In the genomic region with DNA sequence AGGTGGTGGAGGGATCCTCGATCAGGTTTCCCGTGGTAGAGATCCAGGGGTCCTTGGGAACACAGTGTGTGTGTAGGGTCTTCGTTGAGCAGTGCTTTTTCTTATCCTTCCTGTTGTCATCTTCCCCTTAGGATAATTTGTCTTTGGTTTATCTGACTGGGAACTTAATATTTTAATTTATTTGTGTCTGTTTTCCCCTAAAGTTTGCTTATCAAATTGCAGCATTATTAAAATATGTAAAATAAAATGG, we compare ENCODE assay signal across 8 cellular contexts. TPM values are rescaled to one million over a fixed set of nuclear protein-coding genes. Genes with fewer than 3 reads are reported as not detected.
A peak's percentile ranks its signal among the peaks of the same experiment; 100 is the strongest.
DNase-seq lines count a peak whose midpoint lies in the region; ATAC-seq, FAIRE-seq and TF ChIP-seq lines count a peak whose summit lies in the region.

No MANE protein-coding gene starts in this region.

- no peak for DNase-seq in GM18507 (ENCODE audit: extremely low spot score, insufficient read length, low read depth)
- DNase-seq in foreskin keratinocyte: no peak
- no peak for DNase-seq in skeletal muscle cell (ENCODE audit: low read depth)
- no peak for DNase-seq in retina
- no peak for DNase-seq in COR-L47 (lab: John Stamatoyannopoulos, UW)
- no peak for DNase-seq in NCI-H1105 (lab: John Stamatoyannopoulos, UW)

- peak overlapping the region; percentile 96 for H3K4me3 ChIP-seq in WI38 (ENCODE audit: low read depth, low read length)
- H3K4me3 ChIP-seq in skeletal muscle cell (ENCODE audit: low read depth, low read length): peak overlapping the region; percentile 68

- TF ChIP-seq CTCF in WI38 (IDR thresholded peaks at IDR 0.05; ENCODE audit: low read depth, low read length): no peak
- no peak for TF ChIP-seq CTCF in foreskin keratinocyte (conservative IDR thresholded peaks at IDR 0.05)

- peaks cover 21% of the 10 kb centered on the region for H3K4me1 ChIP-seq in foreskin keratinocyte

- H3K27ac ChIP-seq in foreskin keratinocyte: peak overlapping the region; percentile 93

- ATAC-seq in foreskin keratinocyte: no peak
- ATAC-seq in GM19328 (IDR thresholded peaks at IDR 0.05; ENCODE audit: unreplicated experiment): no peak

- H3K27me3 ChIP-seq in foreskin keratinocyte: no peaks in the 10 kb centered on the region

- FAIRE-seq in GM18507 (lab: Jason Lieb, UNC): peak; percentile 38

RNA-seq across cellular contexts. Expression of gene RBM7, which starts 0.4 kb away (rescaled TPM):
- total RNA-seq in foreskin keratinocyte: 27.1 and 27.3 TPM in 2 replicates
- 13.7 and 16.2 TPM in 2 replicates for polyA plus RNA-seq in foreskin keratinocyte

RNA-seq across cellular contexts. Expression of gene C11orf71, which starts 0.6 kb away (rescaled TPM):
- 1.2 and 1.3 TPM in 2 replicates for total RNA-seq in foreskin keratinocyte
- 1.8 and 2.4 TPM in 2 replicates for polyA plus RNA-seq in foreskin keratinocyte

RNA-seq across cellular contexts. Expression of gene REXO2, which starts 38.4 kb away (rescaled TPM):
- total RNA-seq in foreskin keratinocyte: 174 and 177 TPM in 2 replicates
- 177 and 183 TPM in 2 replicates for polyA plus RNA-seq in foreskin keratinocyte
